ENCODE assay signal across 1 cellular context in genomic region chr1:9475061-9475627, GRCh38.
TF ChIP-seq lines count a peak whose summit lies in the region.

No MANE protein-coding gene starts in this region.

TF ChIP-seq in GM23338, 12 proteins besides CTCF, POLR2A, EP300 and RAD21 (continued from another document):
- no peak for TF ChIP-seq ZNF462 (CRISPR knock-in tag; IDR thresholded peaks at IDR 0.05)
- no peak for TF ChIP-seq STAT1 (IDR thresholded peaks at IDR 0.05; ENCODE audit: unreplicated experiment)
- no peak for TF ChIP-seq POLR2AphosphoS5 (IDR thresholded peaks at IDR 0.05; ENCODE audit: low read depth)
- TF ChIP-seq EZH2 (IDR thresholded peaks at IDR 0.05; ENCODE audit: low read depth, unreplicated experiment), result no peak
